8 cellular contexts compared by ENCODE assay signal in genomic region chr3:129316121-129317013, GRCh38. TPM values are rescaled to one million over a fixed set of nuclear protein-coding genes. Genes with fewer than 3 reads are reported as not detected.
DNase-seq lines count a peak whose midpoint lies in the region; ATAC-seq and TF ChIP-seq lines count a peak whose summit lies in the region.

No MANE protein-coding gene starts in this region.

- CTCF ChIA-PET in activated naive CD4-positive, alpha-beta T cell treated with anti-CD3 and anti-CD28 coated beads, Interleukin-2, amount 10 ng/mL, durations not matched to agents 7 days and 5 days (lab: Charles Lee) = interaction anchor here (0.8 to 2.0 kb wide), 20 partner anchors 9 to 437 kb away, joined by 3 to 16 read pairs (median 4); partner anchors contain the start of genes ACAD9, COPG1, MBD4 and RAB43

- H3K27ac ChIP-seq in testis = peak overlapping the region; percentile 86 to 89

- peak overlapping the region; percentile 89 for H3K27ac Mint-ChIP-seq in activated naive CD4-positive, alpha-beta T cell treated with anti-CD3 and anti-CD28 coated beads, Interleukin-2, amount 10 ng/mL, durations not matched to agents 7 days and 5 days

- H3K36me3 Mint-ChIP-seq in activated naive CD4-positive, alpha-beta T cell treated with anti-CD3 and anti-CD28 coated beads, Interleukin-2, amount 10 ng/mL, durations not matched to agents 7 days and 5 days = peaks cover 9% of the 10 kb centered on the region

- peak; percentile 94 for DNase-seq in CD1c-positive myeloid dendritic cell (ENCODE audit: extremely low spot score)
- DNase-seq in SK-N-DZ (ENCODE audit: low spot score) = peak; percentile 80
- DNase-seq in activated naive CD4-positive, alpha-beta T cell treated with anti-CD3 and anti-CD28 coated beads, Interleukin-2, amount 10 ng/mL, durations not matched to agents 7 days and 5 days = peak; percentile 92
- peak; percentile 81 for DNase-seq in globus pallidus (ENCODE audit: low spot score)
- peak; percentile 89 for DNase-seq in omental fat pad (ENCODE audit: low spot score)
- DNase-seq in testis = peak; percentile 90

- H3K9me3 ChIP-seq in testis = no peaks in the 10 kb centered on the region

- peak overlapping the region; percentile 96 for H3K4me3 Mint-ChIP-seq in activated naive CD4-positive, alpha-beta T cell treated with anti-CD3 and anti-CD28 coated beads, Interleukin-2, amount 10 ng/mL, durations not matched to agents 7 days and 5 days

- peaks cover 30% of the 10 kb centered on the region for H3K4me1 Mint-ChIP-seq in activated naive CD4-positive, alpha-beta T cell treated with anti-CD3 and anti-CD28 coated beads, Interleukin-2, amount 10 ng/mL, durations not matched to agents 7 days and 5 days

- 0% methylated on average over 17 to 59 of the region's 81 CpGs for WGBS in testis, 2 donors

- TF ChIP-seq CTCF in LNCAP (IDR thresholded peaks at IDR 0.05) (peak; percentile 93), omental fat pad (IDR thresholded peaks at IDR 0.05) (no peak), testis (IDR thresholded peaks at IDR 0.05) (peak in 2 of 3 experiments; percentile 42 to 58)

- H3K27me3 Mint-ChIP-seq in activated naive CD4-positive, alpha-beta T cell treated with anti-CD3 and anti-CD28 coated beads, Interleukin-2, amount 10 ng/mL, durations not matched to agents 7 days and 5 days = peaks cover 26% of the 10 kb centered on the region

- no peaks in the 10 kb centered on the region for H3K9me3 Mint-ChIP-seq in activated naive CD4-positive, alpha-beta T cell treated with anti-CD3 and anti-CD28 coated beads, Interleukin-2, amount 10 ng/mL, durations not matched to agents 7 days and 5 days

- peaks cover 21% of the 10 kb centered on the region for H3K4me1 ChIP-seq in testis

- ATAC-seq in GM19397 (IDR thresholded peaks at IDR 0.05; ENCODE audit: unreplicated experiment) (peak; percentile 31), omental fat pad (ENCODE audit: low FRiP score) (peak; percentile 32)

- peak; percentile 81 for TF ChIP-seq POLR2A in testis (IDR thresholded peaks at IDR 0.05)

- no peaks in the 10 kb centered on the region for H3K36me3 ChIP-seq in testis (ENCODE audit: low read depth, missing control alignments)

- no peaks in the 10 kb centered on the region for H3K27me3 ChIP-seq in testis

- intact Hi-C loops in testis (cut with DNase I; ENCODE audit: low total_unique reads) = loop anchor here (5.0 kb wide), 1 partner anchor 39 kb away; the partner anchor contains the start of gene HMCES

- H3K4me3 ChIP-seq in testis = peak overlapping the region; percentile 68 to 93

RNA-seq across cellular contexts. Expression of gene HMCES, which starts 37.7 kb away (rescaled TPM):
- polyA plus RNA-seq in SK-N-DZ (2014; cell fraction: cytosol; rRNA removed) = 17.6 and 26.8 TPM in 2 replicates
- polyA plus RNA-seq in SK-N-DZ (2014; cell fraction: nucleus; rRNA removed) = 15.1 and 20.6 TPM in 2 replicates
- total RNA-seq in omental fat pad (10 to 100 TPM; 25.9 to 30.3 (median 27.1) TPM), testis (10 to 100 TPM; 37.8 to 41.6 TPM)
- 81.5 TPM for polyA plus RNA-seq in testis (ENCODE audit: insufficient read depth, low read depth, low replicate concordance)

Comparison
In these comparisons a context has a peak if more than half of its experiments do, and no peak if none do; other contexts are left out.
1. Peak in every context shown above with its lines: DNase-seq, ATAC-seq, H3K4me3 ChIP-seq and H3K27ac ChIP-seq.
2. CTCF ChIP-seq: peak in LNCAP (single experiment) and testis (2 of 3); none in omental fat pad (0 of 3).